In genomic region chr17:49241763-49242312, GRCh38 we compare ENCODE assay signal across 26 cellular contexts. TPM values are rescaled to one million over a fixed set of nuclear protein-coding genes. Genes with fewer than 3 reads are reported as not detected.
A peak's percentile ranks its signal among the peaks of the same experiment; 100 is the strongest.
DNase-seq lines count a peak whose midpoint lies in the region; ATAC-seq, FAIRE-seq and TF ChIP-seq lines count a peak whose summit lies in the region.
"Had no signal": no experiment of that assay in that cellular context is flagged by ENCODE, and none has a peak within 500 bp of the region (broad histone marks: within the 10 kb centered on the region; RNA-seq: fewer than 3 reads in every experiment).

No MANE protein-coding gene starts in this region.

- H3K27ac Mint-ChIP-seq in chondrocyte (ENCODE audit: unreplicated experiment), result no peak overlapping the region
- H3K27ac Mint-ChIP-seq: CD4-positive, CD25-positive, alpha-beta regulatory T cell; CD8-positive, alpha-beta memory T cell; GM23338; HFFc6; IgD-negative memory B cell had no signal

- no peak for TF ChIP-seq RAD21 in K562 (CRISPR knock-in tag; conservative IDR thresholded peaks at IDR 0.05 in 1 of 2, IDR thresholded peaks at IDR 0.05 in 1 of 2)

- no peak for TF ChIP-seq EP300 in K562 (IDR thresholded peaks at IDR 0.05; ENCODE audit: low read length)
- no peak for TF ChIP-seq EP300 in upper lobe of left lung (IDR thresholded peaks at IDR 0.05)

- no peak overlapping the region for H3K4me3 Mint-ChIP-seq in chondrocyte (ENCODE audit: unreplicated experiment)
- H3K4me3 Mint-ChIP-seq: CD4-positive, CD25-positive, alpha-beta regulatory T cell; CD8-positive, alpha-beta memory T cell; GM23338; HFFc6; IgD-negative memory B cell had no signal

- H3K4me1 ChIP-seq in OCI-LY3 (ENCODE audit: low read length) (peaks cover 14% of the 10 kb centered on the region), K562 (replicated peaks in 1 of 2; ENCODE audit: control insufficient read depth in 2 of 2, insufficient read depth in 2 of 2, low read length in 2 of 2) (peaks cover 11 to 15% of the 10 kb centered on the region in 2 experiments; a peak in 4 of 5 replicates), upper lobe of left lung (no peaks in the 10 kb centered on the region)
- H3K4me1 ChIP-seq: BE2C had no signal

- ATAC-seq in K562, result no peak; the same call in 1 of the 3 replicates
- no peak for ATAC-seq in upper lobe of left lung (ENCODE audit: low FRiP score in 2 of 2)
- ATAC-seq: GM23338, HepG2 had no signal

- no peak overlapping the region for H3K4me3 ChIP-seq in OCI-LY3 (ENCODE audit: low read length)
- no peak overlapping the region for H3K4me3 ChIP-seq in K562
- no peak overlapping the region for H3K4me3 ChIP-seq in upper lobe of left lung
- H3K4me3 ChIP-seq: GM23338 had no signal

- no peaks in the 10 kb centered on the region for H3K9me3 Mint-ChIP-seq in chondrocyte (ENCODE audit: low read depth)
- H3K9me3 Mint-ChIP-seq: CD8-positive, alpha-beta memory T cell; GM23338; HFFc6; IgD-negative memory B cell had no signal

- H4K20me1 ChIP-seq in OCI-LY3 (ENCODE audit: insufficient read depth, low read length) (no peaks in the 10 kb centered on the region), K562 (replicated peaks; ENCODE audit: control insufficient read depth, insufficient read depth, low read length) (no peaks in the 10 kb centered on the region)

- peak; percentile 94 for FAIRE-seq in HTR-8/SVneo (lab: Jason Lieb, UNC)
- FAIRE-seq in K562 (lab: Jason Lieb, UNC), result peak; percentile 70
- FAIRE-seq: A204.1, G401.6, GM12892, GM18507, H54, HepG2 had no signal

- DNase-seq in HTR-8/SVneo (ENCODE audit: insufficient read length, low spot score) (no peak), K562 (ENCODE audit: extremely low read depth in 1 of 4, low spot score in 3 of 4) (peak in 3 of 4 experiments; percentile 50 to 68 (median 55)), chondrocyte (ENCODE audit: low spot score) (no peak), upper lobe of left lung (no peak), hypothalamus (lab: John Stamatoyannopoulos, UW) (no peak)
- DNase-seq: ACHN; BE2C; C1 segment of cervical spinal cord; CD4-positive, CD25-positive, alpha-beta regulatory T cell; CD8-positive, alpha-beta memory T cell; COR-L47; DMS 273 treated with DMSO at 0.1 percent for 48 hours; DMS53; HCEC 1CT; HFFc6 had no signal

- H3K27me3 Mint-ChIP-seq in chondrocyte (ENCODE audit: low read depth), result peaks cover 4% of the 10 kb centered on the region

- TF ChIP-seq POLR2A in K562 (conservative IDR thresholded peaks at IDR 0.05), result no peak
- no peak for TF ChIP-seq POLR2A in upper lobe of left lung (IDR thresholded peaks at IDR 0.05)

- no peaks in the 10 kb centered on the region for H3K4me1 Mint-ChIP-seq in chondrocyte (ENCODE audit: low read depth)
- H3K4me1 Mint-ChIP-seq: CD4-positive, CD25-positive, alpha-beta regulatory T cell; CD8-positive, alpha-beta memory T cell; IgD-negative memory B cell had no signal

- H3K27me3 ChIP-seq in OCI-LY3 (ENCODE audit: low read depth, low read length), result no peaks in the 10 kb centered on the region
- no peaks in the 10 kb centered on the region for H3K27me3 ChIP-seq in K562 (ENCODE audit: control insufficient read depth in 2 of 2, insufficient read depth in 2 of 2, low read length in 2 of 2)
- H3K27me3 ChIP-seq in upper lobe of left lung, result no peaks in the 10 kb centered on the region

- no peak overlapping the region for H2AFZ ChIP-seq in OCI-LY3 (ENCODE audit: low read depth, low read length)
- peak overlapping the region; percentile 66; the same call in 1 of the 2 replicates for H2AFZ ChIP-seq in K562 (ENCODE audit: low read depth, low read length)
- H2AFZ ChIP-seq: GM23338 had no signal

- no peaks in the 10 kb centered on the region for H3K9me1 ChIP-seq in K562 (ENCODE audit: control insufficient read depth, insufficient read depth, low read length)

- H3K9ac ChIP-seq in OCI-LY3 (ENCODE audit: low read length) (no peak overlapping the region), K562 (ENCODE audit: insufficient read depth in 1 of 2, low read depth in 2 of 2, low read length in 2 of 2) (no peak overlapping the region)

- POLR2A ChIA-PET in K562 (lab: Yijun Ruan, JAX), result no interaction called here

- TF ChIP-seq CTCF in OCI-LY3 (IDR thresholded peaks at IDR 0.05; ENCODE audit: low read depth, low read length) (no peak), K562 (IDR thresholded peaks at IDR 0.05 in 2 of 3, conservative IDR thresholded peaks at IDR 0.05 in 1 of 3; ENCODE audit: insufficient read depth in 2 of 3, low read depth in 1 of 3, low read length in 3 of 3) (no peak), chondrocyte (IDR thresholded peaks at IDR 0.05) (no peak), upper lobe of left lung (IDR thresholded peaks at IDR 0.05) (no peak)

- H3K9me3 ChIP-seq in OCI-LY3 (ENCODE audit: insufficient read depth, low read length) (no peaks in the 10 kb centered on the region), K562 (replicated peaks; ENCODE audit: control insufficient read depth, insufficient read depth, low read depth, low read length) (no peaks in the 10 kb centered on the region), upper lobe of left lung (no peaks in the 10 kb centered on the region)
- H3K9me3 ChIP-seq: BE2C had no signal

- H3K27ac ChIP-seq in OCI-LY3 (ENCODE audit: low read length) (no peak overlapping the region), K562 (ENCODE audit: extremely low read depth, low read depth, low read length) (no peak overlapping the region; the same call in 2 of the 3 replicates), upper lobe of left lung (no peak overlapping the region)
- H3K27ac ChIP-seq: HL-60 had no signal

- no peaks in the 10 kb centered on the region for H3K79me2 ChIP-seq in OCI-LY3 (ENCODE audit: low read length)
- H3K79me2 ChIP-seq in K562 (ENCODE audit: control insufficient read depth, insufficient read depth, low read length), result no peaks in the 10 kb centered on the region

- CTCF ChIA-PET in K562 (lab: Yijun Ruan, JAX; ENCODE audit: low intra/inter-chr PET ratio), result no interaction called here

- intact Hi-C loops in K562 (cut with micrococcal nuclease), result no loop called here

- in situ Hi-C loops in K562 (cut with MboI), result no loop called here

- BruUV-seq in K562 (replicated peaks; lab: Mats Ljungman, UMichigan), result no TSS peak

- no peaks in the 10 kb centered on the region for H3K36me3 Mint-ChIP-seq in chondrocyte (ENCODE audit: low read depth)
- H3K36me3 Mint-ChIP-seq: CD4-positive, CD25-positive, alpha-beta regulatory T cell; CD8-positive, alpha-beta memory T cell; IgD-negative memory B cell had no signal

- peak overlapping the region; percentile 45 for H3K4me2 ChIP-seq in OCI-LY3 (ENCODE audit: low read length)
- peak overlapping the region; percentile 65; the same call in 1 of the 2 replicates for H3K4me2 ChIP-seq in K562 (ENCODE audit: insufficient read depth, low read length)
- H3K4me2 ChIP-seq: GM23338 had no signal

- WGBS in K562 (ENCODE audit: insufficient coverage, low coverage, missing lambda C conversion rate), result 18% methylated on average over 8 of the region's 8 CpGs
- 79 to 82% methylated on average over 8 of the region's 8 CpGs for WGBS in upper lobe of left lung, 2 donors

- no peaks in the 10 kb centered on the region for H3K36me3 ChIP-seq in OCI-LY3 (replicated peaks; ENCODE audit: low read depth, low read length)
- no peaks in the 10 kb centered on the region for H3K36me3 ChIP-seq in K562 (ENCODE audit: control insufficient read depth, insufficient read depth, low read length)
- H3K36me3 ChIP-seq in upper lobe of left lung, result no peaks in the 10 kb centered on the region
- H3K36me3 ChIP-seq: BE2C had no signal

RNA-seq across cellular contexts. Expression of gene PHOSPHO1, which starts 11.3 kb away (rescaled TPM):
- not detected in 2 replicates for total RNA-seq in K562 (2011; cell fraction: chromatin; rRNA removed; ENCODE audit: low replicate concordance)
- 0.17 TPM in 1 of 2 replicates, not detected in the other for total RNA-seq in K562 (2011; cell fraction: nucleolus; rRNA removed)
- total RNA-seq in K562 (2011; cell fraction: nucleoplasm; rRNA removed), result not detected in 2 replicates
- 0.16 TPM in 1 of 2 replicates, not detected in the other for total RNA-seq in K562 (2014; rRNA removed)
- not detected in 2 replicates for total RNA-seq in K562 (2014; rRNA removed; fragmentation: Illumina TruSeq; extraction: Trizol)
- 0.07 TPM in 1 of 2 replicates, not detected in the other for total RNA-seq in K562 (2015; rRNA removed; fragmentation: Illumina TruSeq; extraction: Trizol)
- 0.13 TPM in 1 of 2 replicates, not detected in the other for total RNA-seq in K562 (2021)
- polyA plus RNA-seq in K562 (2011; rRNA removed), result 0.06 TPM in 1 of 2 replicates, not detected in the other
- polyA plus RNA-seq in K562 (2011; cell fraction: cytosol; rRNA removed), result 0.21 TPM in 1 of 2 replicates, not detected in the other
- polyA plus RNA-seq in K562 (2011; cell fraction: nucleus; rRNA removed), result 0.09 TPM in 1 of 2 replicates, not detected in the other
- 0.09 and 0.54 TPM in 2 replicates for polyA plus RNA-seq in K562 (2012)
- not detected in 2 replicates for polyA plus RNA-seq in K562 (2014; fragmentation: Illumina TruSeq; extraction: Trizol)
- not detected for polyA plus RNA-seq in K562 (2014; fragmentation: Nextera tagmentation; extraction: Ambion mirVana)
- polyA plus RNA-seq in K562 (2014; rRNA removed), result not detected in 2 replicates
- not detected in 2 replicates for polyA minus RNA-seq in K562 (2011; rRNA and poly(A)+ RNA removed)
- not detected in 2 replicates for polyA minus RNA-seq in K562 (2011; cell fraction: cytosol; rRNA and poly(A)+ RNA removed)
- polyA minus RNA-seq in K562 (2011; cell fraction: nucleus; rRNA and poly(A)+ RNA removed), result not detected in 2 replicates
- 0.36 TPM in 1 of 3 replicates, not detected in the others for total RNA-seq in chondrocyte
- total RNA-seq in upper lobe of left lung, result 1 to 10 TPM in 4 of 6 donors, under 1 TPM in 1, not detected in 1; 0.30 to 4.7 (median 3.1) TPM
- total RNA-seq: CD4-positive, CD25-positive, alpha-beta regulatory T cell; CD8-positive, alpha-beta memory T cell; HepG2; HT1080 had no signal
- polyA plus RNA-seq: HepG2 had no signal

RNA-seq across cellular contexts. Expression of gene ABI3, which starts 31.3 kb away (rescaled TPM):
- not detected in 2 replicates for total RNA-seq in K562 (2011; cell fraction: chromatin; rRNA removed; ENCODE audit: low replicate concordance)
- total RNA-seq in K562 (2011; cell fraction: nucleolus; rRNA removed), result not detected in 2 replicates
- total RNA-seq in K562 (2011; cell fraction: nucleoplasm; rRNA removed), result not detected in 2 replicates
- total RNA-seq in K562 (2014; rRNA removed) (not detected in 2 replicates), K562 (2014; rRNA removed; fragmentation: Illumina TruSeq; extraction: Trizol) (not detected in 2 replicates), K562 (2015; rRNA removed; fragmentation: Illumina TruSeq; extraction: Trizol) (not detected in 2 replicates), K562 (2021) (0.09 TPM in 1 of 2 replicates, not detected in the other), chondrocyte (not detected in 3 replicates), upper lobe of left lung (10 to 100 TPM in 4 of 6 donors, 1 to 10 TPM in 2; 8.5 to 38.4 (median 27.3) TPM)
- polyA plus RNA-seq in K562 (2011; rRNA removed) (not detected in 2 replicates), K562 (2014; fragmentation: Illumina TruSeq; extraction: Trizol) (not detected in 2 replicates), K562 (2014; fragmentation: Nextera tagmentation; extraction: Ambion mirVana) (not detected), K562 (2014; rRNA removed) (not detected in 2 replicates)
- not detected in 2 replicates for polyA plus RNA-seq in K562 (2011; cell fraction: cytosol; rRNA removed)
- not detected in 2 replicates for polyA plus RNA-seq in K562 (2011; cell fraction: nucleus; rRNA removed)
- not detected in 2 replicates for polyA plus RNA-seq in K562 (2012)
- not detected in 2 replicates for polyA minus RNA-seq in K562 (2011; rRNA and poly(A)+ RNA removed)
- not detected in 2 replicates for polyA minus RNA-seq in K562 (2011; cell fraction: cytosol; rRNA and poly(A)+ RNA removed)
- not detected in 2 replicates for polyA minus RNA-seq in K562 (2011; cell fraction: nucleus; rRNA and poly(A)+ RNA removed)
- total RNA-seq: HepG2 had no signal
- polyA plus RNA-seq: HepG2 had no signal

RNA-seq across cellular contexts. Expression of gene GNGT2, which starts 31.5 kb away (rescaled TPM):
- total RNA-seq in K562 (2011; cell fraction: chromatin; rRNA removed; ENCODE audit: low replicate concordance), result not detected in 2 replicates
- not detected in 2 replicates for total RNA-seq in K562 (2011; cell fraction: nucleolus; rRNA removed)
- total RNA-seq in K562 (2011; cell fraction: nucleoplasm; rRNA removed), result not detected in 2 replicates
- total RNA-seq in K562 (2014; rRNA removed), result not detected in 2 replicates
- total RNA-seq in K562 (2014; rRNA removed; fragmentation: Illumina TruSeq; extraction: Trizol), result not detected in 2 replicates
- not detected in 2 replicates for total RNA-seq in K562 (2015; rRNA removed; fragmentation: Illumina TruSeq; extraction: Trizol)
- total RNA-seq in K562 (2021), result not detected in 2 replicates
- not detected in 2 replicates for polyA plus RNA-seq in K562 (2011; rRNA removed)
- polyA plus RNA-seq in K562 (2011; cell fraction: cytosol; rRNA removed), result not detected in 2 replicates
- polyA plus RNA-seq in K562 (2011; cell fraction: nucleus; rRNA removed), result not detected in 2 replicates
- polyA plus RNA-seq in K562 (2012), result not detected in 2 replicates
- not detected in 2 replicates for polyA plus RNA-seq in K562 (2014; fragmentation: Illumina TruSeq; extraction: Trizol)
- polyA plus RNA-seq in K562 (2014; fragmentation: Nextera tagmentation; extraction: Ambion mirVana), result not detected
- not detected in 2 replicates for polyA plus RNA-seq in K562 (2014; rRNA removed)
- polyA minus RNA-seq in K562 (2011; rRNA and poly(A)+ RNA removed), result not detected in 2 replicates
- polyA minus RNA-seq in K562 (2011; cell fraction: cytosol; rRNA and poly(A)+ RNA removed), result not detected in 2 replicates
- not detected in 2 replicates for polyA minus RNA-seq in K562 (2011; cell fraction: nucleus; rRNA and poly(A)+ RNA removed)
- not detected in 3 replicates for total RNA-seq in chondrocyte
- total RNA-seq in upper lobe of left lung, result 10 to 100 TPM in 3 of 6 donors, 1 to 10 TPM in 3; 1.1 to 22.5 (median 9.9) TPM
- total RNA-seq: HepG2, HFFc6 had no signal
- polyA plus RNA-seq: HepG2 had no signal

Comparison
In these comparisons a context has a peak if more than half of its experiments do, and no peak if none do; other contexts are left out.
1. DNase-seq: peak in K562 (3 of 4); none in HTR-8/SVneo (single experiment), chondrocyte (single experiment), upper lobe of left lung (0 of 2) and hypothalamus (0 of 51).